35 cellular contexts compared by ENCODE assay signal in the genomic region with DNA sequence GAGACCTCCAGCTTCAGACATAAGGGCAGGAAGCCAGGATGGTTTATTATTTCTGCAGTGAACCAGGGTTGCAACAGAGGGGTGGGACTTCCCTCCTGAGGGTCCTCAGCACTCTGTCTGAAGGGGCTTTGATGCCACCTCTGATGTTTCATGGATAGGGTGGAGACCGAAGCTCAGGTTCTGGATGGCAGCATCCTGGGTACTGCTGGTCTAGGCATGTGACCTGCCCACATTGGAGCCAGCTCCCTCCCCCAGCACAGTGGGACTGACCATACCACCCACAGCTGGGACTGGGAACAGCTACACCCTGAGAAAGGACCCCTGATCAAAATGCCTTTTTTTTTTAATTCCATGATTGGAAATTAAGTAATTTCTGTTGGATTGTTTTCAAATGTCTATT.
"Had no signal": no experiment of that assay in that cellular context is flagged by ENCODE, and none has a peak within 500 bp of the region (broad histone marks: within the 10 kb centered on the region; RNA-seq: fewer than 3 reads in every experiment).

No MANE protein-coding gene starts in this region.

- H3K27ac Mint-ChIP-seq: activated B cell treated with CpG ODN at 0.5 μM for 24 hours; activated CD4-positive, alpha-beta memory T cell treated with anti-CD3 and anti-CD28 coated beads for 36 hours; activated CD4-positive, alpha-beta T cell treated with anti-CD3 and anti-CD28 coated beads, Interleukin-2, amount 10 ng/mL, durations not matched to agents 24 days and 14 days; activated CD8-positive, alpha-beta T cell treated with anti-CD3 and anti-CD28 coated beads for 36 hours; activated naive CD4-positive, alpha-beta T cell treated with anti-CD3 and anti-CD28 coated beads for 36 hours; activated naive CD4-positive, alpha-beta T cell treated with anti-CD3 and anti-CD28 coated beads, Interleukin-2, amount 50 U/mL, for 72 hours; activated naive CD8-positive, alpha-beta T cell treated with anti-CD3 and anti-CD28 coated beads for 36 hours; activated T-cell treated with anti-CD3 and anti-CD28 coated beads, Interleukin-2, amount 50 U/mL, for 72 hours; activated T-helper 1 cell treated with anti-CD3 and anti-CD28 coated beads, Interleukin-12 subunit alpha, Interleukin-12 subunit beta, Interleukin-2, Interleukin-4 antibody, amounts not matched to agents 30 ng/mL and 10 ng/mL and 1 ng/mL, durations not matched to agents 14 hours and 24 hours and 36 hours; activated T-helper 17 cell treated with anti-CD3 and anti-CD28 coated beads, Interleukin-2, amount 50 U/mL, for 72 hours; T-helper 1 cell treated with Interleukin-12 subunit alpha and Interleukin-12 subunit beta and Interleukin-4 antibody, amounts not matched to agents 30 μg/mL and 1 μg/mL, for 36 hours; T-helper 2 cell treated with Interferon-gamma antibody and Interleukin-4, amounts not matched to agents 5 μg/mL and 100 μg/mL, for 36 hours had no signal

- H3K36me3 Mint-ChIP-seq: activated CD4-positive, alpha-beta memory T cell treated with anti-CD3 and anti-CD28 coated beads for 36 hours; activated naive CD4-positive, alpha-beta T cell treated with anti-CD3 and anti-CD28 coated beads, Interleukin-2, amount 50 U/mL, for 72 hours; activated naive CD8-positive, alpha-beta T cell treated with anti-CD3 and anti-CD28 coated beads for 36 hours had no signal

- H3K27me3 ChIP-seq: adrenal gland, body of pancreas, brain microvascular endothelial cell, breast epithelium had no signal

- ATAC-seq: activated CD8-positive, alpha-beta T cell treated with anti-CD3 and anti-CD28 coated beads for 36 hours; activated naive CD4-positive, alpha-beta T cell treated with anti-CD3 and anti-CD28 coated beads, Interleukin-2, amount 50 U/mL, for 72 hours; activated T-cell treated with anti-CD3 and anti-CD28 coated beads, Interleukin-2, amount 50 U/mL, for 4 hours; activated T-cell treated with anti-CD3 and anti-CD28 coated beads, Interleukin-2, amount 50 U/mL, for 72 hours; activated T-helper 17 cell treated with anti-CD3 and anti-CD28 coated beads, Interleukin-2, amount 50 U/mL, for 72 hours; body of pancreas had no signal

- H3K27me3 Mint-ChIP-seq: activated B cell treated with CpG ODN at 0.5 μM for 24 hours; activated CD4-positive, alpha-beta memory T cell treated with anti-CD3 and anti-CD28 coated beads for 36 hours had no signal

- DNase-seq: activated B cell treated with CpG ODN at 0.5 μM for 24 hours; activated CD4-positive, alpha-beta memory T cell treated with anti-CD3 and anti-CD28 coated beads for 36 hours; activated CD4-positive, alpha-beta T cell treated with anti-CD3 and anti-CD28 coated beads for 4 hours; activated CD4-positive, alpha-beta T cell treated with anti-CD3 and anti-CD28 coated beads, Interleukin-2, amount 10 ng/mL, durations not matched to agents 24 days and 14 days; activated CD4-positive, alpha-beta T cell treated with anti-CD3 and anti-CD28 coated beads, Interleukin-2, amount 50 U/mL, for 1 hour; activated CD4-positive, alpha-beta T cell treated with anti-CD3 and anti-CD28 coated beads, Interleukin-2, amount 50 U/mL, for 4 hours; activated CD4-positive, CD25-positive, alpha-beta regulatory T cell treated with anti-CD3 and anti-CD28 coated beads, Interleukin-2, amount 50 U/mL, for 72 hours; activated CD8-positive, alpha-beta memory T cell treated with anti-CD3 and anti-CD28 coated beads, Interleukin-2, amount 50 U/mL, for 4 hours; activated CD8-positive, alpha-beta T cell treated with anti-CD3 and anti-CD28 coated beads for 36 hours; activated effector memory CD4-positive, alpha-beta T cell treated with anti-CD3 and anti-CD28 coated beads, Interleukin-2, amount 50 U/mL, for 16 hours; activated gamma-delta T cell treated with Interleukin-2 at 50 U/mL for 16 hours; activated naive CD4-positive, alpha-beta T cell; activated naive CD4-positive, alpha-beta T cell treated with anti-CD3 and anti-CD28 coated beads for 36 hours; activated naive CD4-positive, alpha-beta T cell treated with anti-CD3 and anti-CD28 coated beads, Interleukin-2, amount 50 U/mL, for 16 hours; activated naive CD8-positive, alpha-beta T cell treated with anti-CD3 and anti-CD28 coated beads for 36 hours; activated T-cell treated with anti-CD3 and anti-CD28 coated beads for 4 hours; activated T-cell treated with anti-CD3 and anti-CD28 coated beads, Interleukin-2, amount 50 U/mL, for 1 hour; activated T-cell treated with anti-CD3 and anti-CD28 coated beads, Interleukin-2, amount 50 U/mL, for 4 hours; activated T-cell treated with anti-CD3 and anti-CD28 coated beads, Interleukin-2, amount 50 U/mL, for 72 hours; adrenal gland; amniotic stem cell; aorta; body of pancreas; brain microvascular endothelial cell; central memory CD4-positive, alpha-beta T cell; T-helper 1 cell; T-helper 2 cell; T-helper 9 cell had no signal

- H3K4me1 ChIP-seq: adrenal gland, body of pancreas, breast epithelium had no signal

- H3K27ac ChIP-seq: adrenal gland, body of pancreas, brain microvascular endothelial cell, breast epithelium, VCaP had no signal

- H3K36me3 ChIP-seq: adrenal gland, brain microvascular endothelial cell, breast epithelium had no signal

- H3K4me3 ChIP-seq: adrenal gland, body of pancreas, breast epithelium had no signal

- H3K9me3 Mint-ChIP-seq: activated B cell treated with CpG ODN at 0.5 μM for 24 hours; activated CD4-positive, alpha-beta T cell treated with anti-CD3 and anti-CD28 coated beads, Interleukin-2, amount 10 ng/mL, durations not matched to agents 24 days and 14 days; activated naive CD4-positive, alpha-beta T cell treated with anti-CD3 and anti-CD28 coated beads for 36 hours; activated naive CD8-positive, alpha-beta T cell treated with anti-CD3 and anti-CD28 coated beads for 36 hours; activated T-cell treated with anti-CD3 and anti-CD28 coated beads, Interleukin-2, amount 50 U/mL, for 4 hours; T-helper 1 cell treated with Interleukin-12 subunit alpha and Interleukin-12 subunit beta and Interleukin-4 antibody, amounts not matched to agents 30 μg/mL and 1 μg/mL, for 36 hours; T-helper 2 cell treated with Interferon-gamma antibody and Interleukin-4, amounts not matched to agents 5 μg/mL and 100 μg/mL, for 36 hours had no signal

- H3K4me3 Mint-ChIP-seq: activated B cell treated with CpG ODN at 0.5 μM for 24 hours; activated CD4-positive, alpha-beta memory T cell treated with anti-CD3 and anti-CD28 coated beads for 36 hours; activated CD4-positive, alpha-beta T cell treated with anti-CD3 and anti-CD28 coated beads, Interleukin-2, amount 10 ng/mL, durations not matched to agents 24 days and 14 days; activated CD8-positive, alpha-beta T cell treated with anti-CD3 and anti-CD28 coated beads for 36 hours; activated naive CD4-positive, alpha-beta T cell treated with anti-CD3 and anti-CD28 coated beads for 36 hours; activated naive CD8-positive, alpha-beta T cell treated with anti-CD3 and anti-CD28 coated beads for 36 hours; activated T-cell treated with anti-CD3 and anti-CD28 coated beads, Interleukin-2, amount 50 U/mL, for 4 hours; activated T-cell treated with anti-CD3 and anti-CD28 coated beads, Interleukin-2, amount 50 U/mL, for 72 hours; activated T-helper 1 cell treated with anti-CD3 and anti-CD28 coated beads, Interleukin-12 subunit alpha, Interleukin-12 subunit beta, Interleukin-2, Interleukin-4 antibody, amounts not matched to agents 30 ng/mL and 10 ng/mL and 1 ng/mL, durations not matched to agents 14 hours and 24 hours and 36 hours; activated T-helper 17 cell treated with anti-CD3 and anti-CD28 coated beads, Interleukin-2, amount 50 U/mL, for 72 hours; T-helper 1 cell treated with Interleukin-12 subunit alpha and Interleukin-12 subunit beta and Interleukin-4 antibody, amounts not matched to agents 30 μg/mL and 1 μg/mL, for 36 hours; T-helper 2 cell treated with Interferon-gamma antibody and Interleukin-4, amounts not matched to agents 5 μg/mL and 100 μg/mL, for 36 hours had no signal

- H3K9me3 ChIP-seq: adrenal gland, body of pancreas, breast epithelium had no signal

- H3K4me1 Mint-ChIP-seq: activated B cell treated with CpG ODN at 0.5 μM for 24 hours; activated CD4-positive, alpha-beta T cell treated with anti-CD3 and anti-CD28 coated beads, Interleukin-2, amount 10 ng/mL, durations not matched to agents 24 days and 14 days; activated naive CD8-positive, alpha-beta T cell treated with anti-CD3 and anti-CD28 coated beads for 36 hours; activated T-helper 17 cell treated with anti-CD3 and anti-CD28 coated beads, Interleukin-2, amount 50 U/mL, for 72 hours had no signal
